1 cellular context compared by ENCODE assay signal in the genomic region with DNA sequence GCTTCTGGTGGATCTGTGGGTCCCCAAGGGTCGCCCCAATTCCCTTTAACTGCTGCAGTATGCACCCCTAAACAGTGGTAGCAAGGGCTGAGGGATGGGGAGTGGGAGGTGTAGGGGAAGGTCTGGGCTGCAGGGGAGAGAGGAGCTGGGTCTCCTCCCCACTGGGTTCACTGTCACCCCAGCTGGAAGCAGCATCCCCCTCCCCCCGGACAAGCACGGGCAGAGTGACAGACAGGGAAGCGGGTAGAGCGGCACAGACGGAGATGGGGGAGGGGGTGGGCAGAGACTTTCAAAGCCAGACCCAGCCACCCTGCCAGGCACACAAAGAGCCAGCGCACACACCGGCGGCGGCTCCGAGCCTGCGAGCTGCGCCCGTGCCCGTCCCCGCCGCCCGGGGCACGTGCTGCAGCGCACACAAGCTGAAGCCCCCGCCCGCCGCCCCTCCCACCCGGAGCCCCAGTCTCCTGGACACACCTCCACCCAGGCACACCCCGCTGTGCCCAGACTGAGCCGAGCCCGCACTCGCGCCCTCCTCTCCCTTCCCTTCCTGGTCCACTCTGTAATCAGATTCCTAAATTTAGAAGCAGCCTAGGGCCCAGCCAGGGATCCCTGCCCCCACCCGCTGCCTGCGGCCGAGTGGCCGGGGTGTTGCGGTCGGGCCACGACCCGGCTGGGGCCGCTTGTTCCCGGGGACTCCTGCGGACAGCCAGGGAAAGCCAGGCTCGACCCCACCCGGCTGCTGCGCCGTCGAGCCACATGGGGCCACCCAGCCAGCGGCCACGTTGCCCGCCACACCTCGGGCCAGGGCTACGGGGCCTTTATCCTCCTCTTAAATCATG.
TF ChIP-seq lines count a peak whose summit lies in the region.

No MANE protein-coding gene starts in this region.

TF ChIP-seq in K562, 482 proteins besides CTCF, POLR2A, EP300 and RAD21 (continued from another document and continues in another):
- TF ChIP-seq, protein P1, sequence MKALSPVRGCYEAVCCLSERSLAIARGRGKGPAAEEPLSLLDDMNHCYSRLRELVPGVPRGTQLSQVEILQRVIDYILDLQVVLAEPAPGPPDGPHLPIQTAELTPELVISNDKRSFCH (CRISPR knock-in tag; IDR thresholded peaks at IDR 0.05) = no peak
- TF ChIP-seq, protein P1 (tag; IDR thresholded peaks at IDR 0.05) = peak; percentile 75; the same call in 1 of the 2 replicates
- TF ChIP-seq, protein P2, sequence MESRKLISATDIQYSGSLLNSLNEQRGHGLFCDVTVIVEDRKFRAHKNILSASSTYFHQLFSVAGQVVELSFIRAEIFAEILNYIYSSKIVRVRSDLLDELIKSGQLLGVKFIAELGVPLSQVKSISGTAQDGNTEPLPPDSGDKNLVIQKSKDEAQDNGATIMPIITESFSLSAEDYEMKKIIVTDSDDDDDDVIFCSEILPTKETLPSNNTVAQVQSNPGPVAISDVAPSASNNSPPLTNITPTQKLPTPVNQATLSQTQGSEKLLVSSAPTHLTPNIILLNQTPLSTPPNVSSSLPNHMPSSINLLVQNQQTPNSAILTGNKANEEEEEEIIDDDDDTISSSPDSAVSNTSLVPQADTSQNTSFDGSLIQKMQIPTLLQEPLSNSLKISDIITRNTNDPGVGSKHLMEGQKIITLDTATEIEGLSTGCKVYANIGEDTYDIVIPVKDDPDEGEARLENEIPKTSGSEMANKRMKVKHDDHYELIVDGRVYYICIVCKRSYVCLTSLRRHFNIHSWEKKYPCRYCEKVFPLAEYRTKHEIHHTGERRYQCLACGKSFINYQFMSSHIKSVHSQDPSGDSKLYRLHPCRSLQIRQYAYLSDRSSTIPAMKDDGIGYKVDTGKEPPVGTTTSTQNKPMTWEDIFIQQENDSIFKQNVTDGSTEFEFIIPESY (CRISPR knock-in tag; IDR thresholded peaks at IDR 0.05) = 0 out of 2 replicates have a peak, but pooled peaks have one; percentile 32
- TF ChIP-seq ARID2 (IDR thresholded peaks at IDR 0.05) (no peak), MEF2D (tag; conservative IDR thresholded peaks at IDR 0.05; ENCODE audit: low read depth) (peak; percentile 80), SMAD4 (CRISPR knock-in tag; conservative IDR thresholded peaks at IDR 0.05) (peak; percentile 76), POLR2B (IDR thresholded peaks at IDR 0.05; ENCODE audit: low read depth, partially characterized antibody) (no peak), POLR2G (IDR thresholded peaks at IDR 0.05; ENCODE audit: low read depth, low read length) (peak; percentile 77), WHSC1 (IDR thresholded peaks at IDR 0.05; ENCODE audit: low read length) (no peak), DIDO1 (tag; IDR thresholded peaks at IDR 0.05; ENCODE audit: low read depth) (no peak), ZBTB7A (IDR thresholded peaks at IDR 0.05; ENCODE audit: borderline replicate concordance, control insufficient read depth, low read depth, low read length) (peak; percentile 58; the same call in 1 of the 2 replicates), L3MBTL2 (IDR thresholded peaks at IDR 0.05) (peak; percentile 80; the same call in 1 of the 2 replicates), KLF13 (tag; IDR thresholded peaks at IDR 0.05; ENCODE audit: borderline replicate concordance, low read depth) (no peak), EP400 (IDR thresholded peaks at IDR 0.05) (peak; percentile 26; the same call in 1 of the 2 replicates), ESRRA (IDR thresholded peaks at IDR 0.05; ENCODE audit: borderline replicate concordance, low read depth) (peak; percentile 65; the same call in 1 of the 2 replicates), ZFX (CRISPR knock-in tag; IDR thresholded peaks at IDR 0.05) (peak; percentile 87), CREM (IDR thresholded peaks at IDR 0.05; ENCODE audit: low read depth) (0 out of 2 replicates have a peak, but pooled peaks have one; percentile 7), HNRNPUL1 (IDR thresholded peaks at IDR 0.05; ENCODE audit: low read length) (no peak), NR3C1 (CRISPR knock-in tag; IDR thresholded peaks at IDR 0.05) (no peak), GATAD2A (IDR thresholded peaks at IDR 0.05) (peak; percentile 22; the same call in 1 of the 2 replicates), ETV6 (IDR thresholded peaks at IDR 0.05; ENCODE audit: borderline replicate concordance in 1 of 2, low read depth in 2 of 2, low read length in 1 of 2) (no peak), ETV6 (CRISPR knock-in tag; IDR thresholded peaks at IDR 0.05; ENCODE audit: borderline replicate concordance) (no peak), YY1 (IDR thresholded peaks at IDR 0.05; ENCODE audit: borderline replicate concordance in 1 of 3, control insufficient read depth in 1 of 3, extremely low read depth in 1 of 3, insufficient read depth in 3 of 3, insufficient read length in 1 of 3, insufficient replicate concordance in 2 of 3, low read depth in 1 of 3, low read length in 2 of 3) (peak in 1 of 3 experiments; percentile 27), HNRNPL (IDR thresholded peaks at IDR 0.05; ENCODE audit: low read depth, low read length) (peak; percentile 35), SRF (CRISPR knock-in tag; IDR thresholded peaks at IDR 0.05) (no peak), LCOR (CRISPR knock-in tag; IDR thresholded peaks at IDR 0.05) (0 out of 2 replicates have a peak, but pooled peaks have one; percentile 53), NCOA6 (IDR thresholded peaks at IDR 0.05) (no peak; the same call in 1 of the 2 replicates), ERF (CRISPR knock-in tag; IDR thresholded peaks at IDR 0.05) (0 out of 2 replicates have a peak, but pooled peaks have one; percentile 33), CEBPG (CRISPR knock-in tag; IDR thresholded peaks at IDR 0.05) (no peak), CEBPG (tag; conservative IDR thresholded peaks at IDR 0.05 in 1 of 2, IDR thresholded peaks at IDR 0.05 in 1 of 2) (no peak), RBFOX2 (IDR thresholded peaks at IDR 0.05; ENCODE audit: low read depth, low read length) (peak; percentile 72), ZNF436 (CRISPR knock-in tag; IDR thresholded peaks at IDR 0.05) (no peak), SMC3 (conservative IDR thresholded peaks at IDR 0.05; ENCODE audit: insufficient read depth, low read depth, low read length) (no peak), RB1 (IDR thresholded peaks at IDR 0.05; ENCODE audit: low read depth) (peak; percentile 22; the same call in 1 of the 2 replicates), TRIM24 (IDR thresholded peaks at IDR 0.05) (0 out of 4 replicates have a peak, but pooled peaks of 1 of the 2 experiments have one; percentile 16), MAFF (IDR thresholded peaks at IDR 0.05; ENCODE audit: low read length) (no peak)
- TF ChIP-seq, protein P3, sequence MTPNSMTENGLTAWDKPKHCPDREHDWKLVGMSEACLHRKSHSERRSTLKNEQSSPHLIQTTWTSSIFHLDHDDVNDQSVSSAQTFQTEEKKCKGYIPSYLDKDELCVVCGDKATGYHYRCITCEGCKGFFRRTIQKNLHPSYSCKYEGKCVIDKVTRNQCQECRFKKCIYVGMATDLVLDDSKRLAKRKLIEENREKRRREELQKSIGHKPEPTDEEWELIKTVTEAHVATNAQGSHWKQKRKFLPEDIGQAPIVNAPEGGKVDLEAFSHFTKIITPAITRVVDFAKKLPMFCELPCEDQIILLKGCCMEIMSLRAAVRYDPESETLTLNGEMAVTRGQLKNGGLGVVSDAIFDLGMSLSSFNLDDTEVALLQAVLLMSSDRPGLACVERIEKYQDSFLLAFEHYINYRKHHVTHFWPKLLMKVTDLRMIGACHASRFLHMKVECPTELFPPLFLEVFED (CRISPR knock-in tag; conservative IDR thresholded peaks at IDR 0.05) = no peak
- TF ChIP-seq, protein P4, sequence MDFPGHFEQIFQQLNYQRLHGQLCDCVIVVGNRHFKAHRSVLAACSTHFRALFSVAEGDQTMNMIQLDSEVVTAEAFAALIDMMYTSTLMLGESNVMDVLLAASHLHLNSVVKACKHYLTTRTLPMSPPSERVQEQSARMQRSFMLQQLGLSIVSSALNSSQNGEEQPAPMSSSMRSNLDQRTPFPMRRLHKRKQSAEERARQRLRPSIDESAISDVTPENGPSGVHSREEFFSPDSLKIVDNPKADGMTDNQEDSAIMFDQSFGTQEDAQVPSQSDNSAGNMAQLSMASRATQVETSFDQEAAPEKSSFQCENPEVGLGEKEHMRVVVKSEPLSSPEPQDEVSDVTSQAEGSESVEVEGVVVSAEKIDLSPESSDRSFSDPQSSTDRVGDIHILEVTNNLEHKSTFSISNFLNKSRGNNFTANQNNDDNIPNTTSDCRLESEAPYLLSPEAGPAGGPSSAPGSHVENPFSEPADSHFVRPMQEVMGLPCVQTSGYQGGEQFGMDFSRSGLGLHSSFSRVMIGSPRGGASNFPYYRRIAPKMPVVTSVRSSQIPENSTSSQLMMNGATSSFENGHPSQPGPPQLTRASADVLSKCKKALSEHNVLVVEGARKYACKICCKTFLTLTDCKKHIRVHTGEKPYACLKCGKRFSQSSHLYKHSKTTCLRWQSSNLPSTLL (IDR thresholded peaks at IDR 0.05) = no peak
- TF ChIP-seq, protein P5, sequence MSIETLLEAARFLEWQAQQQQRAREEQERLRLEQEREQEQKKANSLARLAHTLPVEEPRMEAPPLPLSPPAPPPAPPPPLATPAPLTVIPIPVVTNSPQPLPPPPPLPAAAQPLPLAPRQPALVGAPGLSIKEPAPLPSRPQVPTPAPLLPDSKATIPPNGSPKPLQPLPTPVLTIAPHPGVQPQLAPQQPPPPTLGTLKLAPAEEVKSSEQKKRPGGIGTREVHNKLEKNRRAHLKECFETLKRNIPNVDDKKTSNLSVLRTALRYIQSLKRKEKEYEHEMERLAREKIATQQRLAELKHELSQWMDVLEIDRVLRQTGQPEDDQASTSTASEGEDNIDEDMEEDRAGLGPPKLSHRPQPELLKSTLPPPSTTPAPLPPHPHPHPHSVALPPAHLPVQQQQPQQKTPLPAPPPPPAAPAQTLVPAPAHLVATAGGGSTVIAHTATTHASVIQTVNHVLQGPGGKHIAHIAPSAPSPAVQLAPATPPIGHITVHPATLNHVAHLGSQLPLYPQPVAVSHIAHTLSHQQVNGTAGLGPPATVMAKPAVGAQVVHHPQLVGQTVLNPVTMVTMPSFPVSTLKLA (conservative IDR thresholded peaks at IDR 0.05) = peak in 1 of 2 experiments; percentile 36; a peak in 2 of 4 replicates
- TF ChIP-seq, protein P6, sequence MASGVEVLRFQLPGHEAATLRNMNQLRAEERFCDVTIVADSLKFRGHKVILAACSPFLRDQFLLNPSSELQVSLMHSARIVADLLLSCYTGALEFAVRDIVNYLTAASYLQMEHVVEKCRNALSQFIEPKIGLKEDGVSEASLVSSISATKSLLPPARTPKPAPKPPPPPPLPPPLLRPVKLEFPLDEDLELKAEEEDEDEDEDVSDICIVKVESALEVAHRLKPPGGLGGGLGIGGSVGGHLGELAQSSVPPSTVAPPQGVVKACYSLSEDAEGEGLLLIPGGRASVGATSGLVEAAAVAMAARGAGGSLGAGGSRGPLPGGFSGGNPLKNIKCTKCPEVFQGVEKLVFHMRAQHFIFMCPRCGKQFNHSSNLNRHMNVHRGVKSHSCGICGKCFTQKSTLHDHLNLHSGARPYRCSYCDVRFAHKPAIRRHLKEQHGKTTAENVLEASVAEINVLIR (CRISPR knock-in tag; IDR thresholded peaks at IDR 0.05) = no peak
- TF ChIP-seq, protein P7, sequence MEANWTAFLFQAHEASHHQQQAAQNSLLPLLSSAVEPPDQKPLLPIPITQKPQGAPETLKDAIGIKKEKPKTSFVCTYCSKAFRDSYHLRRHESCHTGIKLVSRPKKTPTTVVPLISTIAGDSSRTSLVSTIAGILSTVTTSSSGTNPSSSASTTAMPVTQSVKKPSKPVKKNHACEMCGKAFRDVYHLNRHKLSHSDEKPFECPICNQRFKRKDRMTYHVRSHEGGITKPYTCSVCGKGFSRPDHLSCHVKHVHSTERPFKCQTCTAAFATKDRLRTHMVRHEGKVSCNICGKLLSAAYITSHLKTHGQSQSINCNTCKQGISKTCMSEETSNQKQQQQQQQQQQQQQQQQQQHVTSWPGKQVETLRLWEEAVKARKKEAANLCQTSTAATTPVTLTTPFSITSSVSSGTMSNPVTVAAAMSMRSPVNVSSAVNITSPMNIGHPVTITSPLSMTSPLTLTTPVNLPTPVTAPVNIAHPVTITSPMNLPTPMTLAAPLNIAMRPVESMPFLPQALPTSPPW (CRISPR knock-in tag; IDR thresholded peaks at IDR 0.05) = peak; percentile 67
- TF ChIP-seq, protein P8, sequence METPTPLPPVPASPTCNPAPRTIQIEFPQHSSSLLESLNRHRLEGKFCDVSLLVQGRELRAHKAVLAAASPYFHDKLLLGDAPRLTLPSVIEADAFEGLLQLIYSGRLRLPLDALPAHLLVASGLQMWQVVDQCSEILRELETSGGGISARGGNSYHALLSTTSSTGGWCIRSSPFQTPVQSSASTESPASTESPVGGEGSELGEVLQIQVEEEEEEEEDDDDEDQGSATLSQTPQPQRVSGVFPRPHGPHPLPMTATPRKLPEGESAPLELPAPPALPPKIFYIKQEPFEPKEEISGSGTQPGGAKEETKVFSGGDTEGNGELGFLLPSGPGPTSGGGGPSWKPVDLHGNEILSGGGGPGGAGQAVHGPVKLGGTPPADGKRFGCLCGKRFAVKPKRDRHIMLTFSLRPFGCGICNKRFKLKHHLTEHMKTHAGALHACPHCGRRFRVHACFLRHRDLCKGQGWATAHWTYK (CRISPR knock-in tag; IDR thresholded peaks at IDR 0.05) = peak; percentile 74; the same call in 1 of the 2 replicates
- TF ChIP-seq, protein P9, sequence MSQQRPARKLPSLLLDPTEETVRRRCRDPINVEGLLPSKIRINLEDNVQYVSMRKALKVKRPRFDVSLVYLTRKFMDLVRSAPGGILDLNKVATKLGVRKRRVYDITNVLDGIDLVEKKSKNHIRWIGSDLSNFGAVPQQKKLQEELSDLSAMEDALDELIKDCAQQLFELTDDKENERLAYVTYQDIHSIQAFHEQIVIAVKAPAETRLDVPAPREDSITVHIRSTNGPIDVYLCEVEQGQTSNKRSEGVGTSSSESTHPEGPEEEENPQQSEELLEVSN (IDR thresholded peaks at IDR 0.05; ENCODE audit: borderline replicate concordance in 1 of 2, extremely low read depth in 1 of 2, insufficient read depth in 1 of 2, insufficient read length in 1 of 2, low read depth in 1 of 2, low read length in 1 of 2, poor library complexity in 1 of 2, severe bottlenecking in 1 of 2) = peak; percentile 38 to 74
- TF ChIP-seq, protein P10, sequence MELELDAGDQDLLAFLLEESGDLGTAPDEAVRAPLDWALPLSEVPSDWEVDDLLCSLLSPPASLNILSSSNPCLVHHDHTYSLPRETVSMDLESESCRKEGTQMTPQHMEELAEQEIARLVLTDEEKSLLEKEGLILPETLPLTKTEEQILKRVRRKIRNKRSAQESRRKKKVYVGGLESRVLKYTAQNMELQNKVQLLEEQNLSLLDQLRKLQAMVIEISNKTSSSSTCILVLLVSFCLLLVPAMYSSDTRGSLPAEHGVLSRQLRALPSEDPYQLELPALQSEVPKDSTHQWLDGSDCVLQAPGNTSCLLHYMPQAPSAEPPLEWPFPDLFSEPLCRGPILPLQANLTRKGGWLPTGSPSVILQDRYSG (tag; conservative IDR thresholded peaks at IDR 0.05; ENCODE audit: low read depth) = no peak
